Comparison of ENCODE assay signal across 1 cellular context in genomic region chr10:93873427-93874115, GRCh38.
TF ChIP-seq lines count a peak whose summit lies in the region.

No MANE protein-coding gene starts in this region.

TF ChIP-seq in WTC11, 78 proteins besides CTCF, POLR2A, EP300 and RAD21 (continued from another document):
- no peak for TF ChIP-seq ZNF532 (CRISPR knock-in tag; IDR thresholded peaks at IDR 0.05; ENCODE audit: borderline replicate concordance)
- TF ChIP-seq ELF4 (CRISPR knock-in tag; IDR thresholded peaks at IDR 0.05; ENCODE audit: low read depth) = no peak
- TF ChIP-seq MAX (CRISPR knock-in tag; IDR thresholded peaks at IDR 0.05) = no peak
- TF ChIP-seq HMGXB4 (CRISPR knock-in tag; IDR thresholded peaks at IDR 0.05) = no peak
- TF ChIP-seq ZNF396 (CRISPR knock-in tag; IDR thresholded peaks at IDR 0.05; ENCODE audit: borderline replicate concordance) = no peak
